In genomic region chr17:29568331-29569244, GRCh38 we compare ENCODE assay signal across 1 cellular context.
TF ChIP-seq lines count a peak whose summit lies in the region.

TP53I13 (plus strand) TSS chr17:29568701; CDS start chr17:29568759, 58 bp downstream.

TF ChIP-seq in HepG2, 621 proteins besides CTCF, POLR2A, EP300 and RAD21 (continued from another document):
- no peak for TF ChIP-seq E2F5 (CRISPR knock-in tag; conservative IDR thresholded peaks at IDR 0.05)
- TF ChIP-seq, protein P1, sequence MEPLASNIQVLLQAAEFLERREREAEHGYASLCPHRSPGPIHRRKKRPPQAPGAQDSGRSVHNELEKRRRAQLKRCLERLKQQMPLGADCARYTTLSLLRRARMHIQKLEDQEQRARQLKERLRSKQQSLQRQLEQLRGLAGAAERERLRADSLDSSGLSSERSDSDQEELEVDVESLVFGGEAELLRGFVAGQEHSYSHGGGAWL (CRISPR knock-in tag; IDR thresholded peaks at IDR 0.05): peak; percentile 55; the same call in 1 of the 2 replicates
- TF ChIP-seq HIVEP1 (CRISPR knock-in tag; IDR thresholded peaks at IDR 0.05): peak; percentile 72; the same call in 1 of the 2 replicates
- TF ChIP-seq, protein P2, sequence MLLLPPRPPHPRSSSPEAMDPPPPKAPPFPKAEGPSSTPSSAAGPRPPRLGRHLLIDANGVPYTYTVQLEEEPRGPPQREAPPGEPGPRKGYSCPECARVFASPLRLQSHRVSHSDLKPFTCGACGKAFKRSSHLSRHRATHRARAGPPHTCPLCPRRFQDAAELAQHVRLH (CRISPR knock-in tag; IDR thresholded peaks at IDR 0.05; ENCODE audit: borderline replicate concordance, low read depth): 0 out of 2 replicates have a peak, but pooled peaks have one; percentile 14
- TF ChIP-seq ZFY (CRISPR knock-in tag; IDR thresholded peaks at IDR 0.05): peak; percentile 94
- TF ChIP-seq TGIF2 (CRISPR knock-in tag; IDR thresholded peaks at IDR 0.05): peak; percentile 35; the same call in 1 of the 2 replicates
- TF ChIP-seq, protein P3, sequence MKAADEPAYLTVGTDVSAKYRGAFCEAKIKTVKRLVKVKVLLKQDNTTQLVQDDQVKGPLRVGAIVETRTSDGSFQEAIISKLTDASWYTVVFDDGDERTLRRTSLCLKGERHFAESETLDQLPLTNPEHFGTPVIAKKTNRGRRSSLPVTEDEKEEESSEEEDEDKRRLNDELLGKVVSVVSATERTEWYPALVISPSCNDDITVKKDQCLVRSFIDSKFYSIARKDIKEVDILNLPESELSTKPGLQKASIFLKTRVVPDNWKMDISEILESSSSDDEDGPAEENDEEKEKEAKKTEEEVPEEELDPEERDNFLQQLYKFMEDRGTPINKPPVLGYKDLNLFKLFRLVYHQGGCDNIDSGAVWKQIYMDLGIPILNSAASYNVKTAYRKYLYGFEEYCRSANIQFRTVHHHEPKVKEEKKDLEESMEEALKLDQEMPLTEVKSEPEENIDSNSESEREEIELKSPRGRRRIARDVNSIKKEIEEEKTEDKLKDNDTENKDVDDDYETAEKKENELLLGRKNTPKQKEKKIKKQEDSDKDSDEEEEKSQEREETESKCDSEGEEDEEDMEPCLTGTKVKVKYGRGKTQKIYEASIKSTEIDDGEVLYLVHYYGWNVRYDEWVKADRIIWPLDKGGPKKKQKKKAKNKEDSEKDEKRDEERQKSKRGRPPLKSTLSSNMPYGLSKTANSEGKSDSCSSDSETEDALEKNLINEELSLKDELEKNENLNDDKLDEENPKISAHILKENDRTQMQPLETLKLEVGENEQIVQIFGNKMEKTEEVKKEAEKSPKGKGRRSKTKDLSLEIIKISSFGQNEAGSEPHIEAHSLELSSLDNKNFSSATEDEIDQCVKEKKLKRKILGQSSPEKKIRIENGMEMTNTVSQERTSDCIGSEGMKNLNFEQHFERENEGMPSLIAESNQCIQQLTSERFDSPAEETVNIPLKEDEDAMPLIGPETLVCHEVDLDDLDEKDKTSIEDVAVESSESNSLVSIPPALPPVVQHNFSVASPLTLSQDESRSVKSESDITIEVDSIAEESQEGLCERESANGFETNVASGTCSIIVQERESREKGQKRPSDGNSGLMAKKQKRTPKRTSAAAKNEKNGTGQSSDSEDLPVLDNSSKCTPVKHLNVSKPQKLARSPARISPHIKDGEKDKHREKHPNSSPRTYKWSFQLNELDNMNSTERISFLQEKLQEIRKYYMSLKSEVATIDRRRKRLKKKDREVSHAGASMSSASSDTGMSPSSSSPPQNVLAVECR (CRISPR knock-in tag; IDR thresholded peaks at IDR 0.05; ENCODE audit: borderline replicate concordance): peak; percentile 74; the same call in 1 of the 2 replicates
- peak; percentile 21; the same call in 1 of the 2 replicates for TF ChIP-seq ZNF12 (CRISPR knock-in tag; IDR thresholded peaks at IDR 0.05)
- no peak for TF ChIP-seq ZNF282 (IDR thresholded peaks at IDR 0.05; ENCODE audit: partially characterized antibody)
- TF ChIP-seq U2AF1 (optimal IDR thresholded peaks at IDR 0.05; ENCODE audit: low read depth, low read length): no peak
- TF ChIP-seq GPN1 (CRISPR knock-in tag; IDR thresholded peaks at IDR 0.05; ENCODE audit: borderline replicate concordance): 0 out of 2 replicates have a peak, but pooled peaks have one; percentile 32
- TF ChIP-seq GMEB1 (CRISPR knock-in tag; IDR thresholded peaks at IDR 0.05; ENCODE audit: borderline replicate concordance): peak; percentile 56; the same call in 1 of the 2 replicates
- 0 out of 2 replicates have a peak, but pooled peaks have one; percentile 59 for TF ChIP-seq NKX3-1 (CRISPR knock-in tag; IDR thresholded peaks at IDR 0.05)
- TF ChIP-seq, protein P4, sequence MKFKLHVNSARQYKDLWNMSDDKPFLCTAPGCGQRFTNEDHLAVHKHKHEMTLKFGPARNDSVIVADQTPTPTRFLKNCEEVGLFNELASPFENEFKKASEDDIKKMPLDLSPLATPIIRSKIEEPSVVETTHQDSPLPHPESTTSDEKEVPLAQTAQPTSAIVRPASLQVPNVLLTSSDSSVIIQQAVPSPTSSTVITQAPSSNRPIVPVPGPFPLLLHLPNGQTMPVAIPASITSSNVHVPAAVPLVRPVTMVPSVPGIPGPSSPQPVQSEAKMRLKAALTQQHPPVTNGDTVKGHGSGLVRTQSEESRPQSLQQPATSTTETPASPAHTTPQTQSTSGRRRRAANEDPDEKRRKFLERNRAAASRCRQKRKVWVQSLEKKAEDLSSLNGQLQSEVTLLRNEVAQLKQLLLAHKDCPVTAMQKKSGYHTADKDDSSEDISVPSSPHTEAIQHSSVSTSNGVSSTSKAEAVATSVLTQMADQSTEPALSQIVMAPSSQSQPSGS (CRISPR knock-in tag; IDR thresholded peaks at IDR 0.05): peak; percentile 39; the same call in 1 of the 2 replicates
- TF ChIP-seq, protein P5, sequence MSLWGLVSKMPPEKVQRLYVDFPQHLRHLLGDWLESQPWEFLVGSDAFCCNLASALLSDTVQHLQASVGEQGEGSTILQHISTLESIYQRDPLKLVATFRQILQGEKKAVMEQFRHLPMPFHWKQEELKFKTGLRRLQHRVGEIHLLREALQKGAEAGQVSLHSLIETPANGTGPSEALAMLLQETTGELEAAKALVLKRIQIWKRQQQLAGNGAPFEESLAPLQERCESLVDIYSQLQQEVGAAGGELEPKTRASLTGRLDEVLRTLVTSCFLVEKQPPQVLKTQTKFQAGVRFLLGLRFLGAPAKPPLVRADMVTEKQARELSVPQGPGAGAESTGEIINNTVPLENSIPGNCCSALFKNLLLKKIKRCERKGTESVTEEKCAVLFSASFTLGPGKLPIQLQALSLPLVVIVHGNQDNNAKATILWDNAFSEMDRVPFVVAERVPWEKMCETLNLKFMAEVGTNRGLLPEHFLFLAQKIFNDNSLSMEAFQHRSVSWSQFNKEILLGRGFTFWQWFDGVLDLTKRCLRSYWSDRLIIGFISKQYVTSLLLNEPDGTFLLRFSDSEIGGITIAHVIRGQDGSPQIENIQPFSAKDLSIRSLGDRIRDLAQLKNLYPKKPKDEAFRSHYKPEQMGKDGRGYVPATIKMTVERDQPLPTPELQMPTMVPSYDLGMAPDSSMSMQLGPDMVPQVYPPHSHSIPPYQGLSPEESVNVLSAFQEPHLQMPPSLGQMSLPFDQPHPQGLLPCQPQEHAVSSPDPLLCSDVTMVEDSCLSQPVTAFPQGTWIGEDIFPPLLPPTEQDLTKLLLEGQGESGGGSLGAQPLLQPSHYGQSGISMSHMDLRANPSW (CRISPR knock-in tag; IDR thresholded peaks at IDR 0.05; ENCODE audit: borderline replicate concordance): no peak
- TF ChIP-seq LBX2 (CRISPR knock-in tag; IDR thresholded peaks at IDR 0.05; ENCODE audit: borderline replicate concordance): 0 out of 2 replicates have a peak, but pooled peaks have one; percentile 19
- 0 out of 2 replicates have a peak, but pooled peaks have one; percentile 29 for TF ChIP-seq ETV5 (CRISPR knock-in tag; IDR thresholded peaks at IDR 0.05; ENCODE audit: borderline replicate concordance)
- TF ChIP-seq THAP11 (CRISPR knock-in tag; IDR thresholded peaks at IDR 0.05): peak; percentile 14; the same call in 1 of the 2 replicates
- TF ChIP-seq ZNF558 (CRISPR knock-in tag; IDR thresholded peaks at IDR 0.05; ENCODE audit: borderline replicate concordance): peak; percentile 84; the same call in 1 of the 2 replicates
- no peak for TF ChIP-seq KLF13 (CRISPR knock-in tag; IDR thresholded peaks at IDR 0.05)
- peak; percentile 57 for TF ChIP-seq YY1 (IDR thresholded peaks at IDR 0.05; ENCODE audit: insufficient read depth, insufficient replicate concordance, low read depth, low read length)
